Comparison of ENCODE assay signal across 8 cellular contexts in genomic region chr10:69515699-69516547, GRCh38. TPM values are rescaled to one million over a fixed set of nuclear protein-coding genes. Genes with fewer than 3 reads are reported as not detected.
DNase-seq lines count a peak whose midpoint lies in the region; ATAC-seq and TF ChIP-seq lines count a peak whose summit lies in the region.

No MANE protein-coding gene starts in this region.

- H3K27me3 Mint-ChIP-seq in activated T-helper 2 cell treated with anti-CD3 and anti-CD28 coated beads, Interferon-gamma antibody, Interleukin-2, Interleukin-4, amounts not matched to agents 10 μg/mL and 5 μg/mL and 100 μg/mL, durations not matched to agents 14 hours and 24 hours and 36 hours (ENCODE audit: low read depth) = peaks cover 22% of the 10 kb centered on the region

- H3K9me2 ChIP-seq in Karpas-422 (replicated peaks; ENCODE audit: insufficient read depth, low read length) = no peaks in the 10 kb centered on the region

- H3K4me2 ChIP-seq in Karpas-422 (ENCODE audit: low read depth, low read length, poor library complexity, severe bottlenecking) (no peak overlapping the region), parathyroid adenoma (ENCODE audit: low read length) (no peak overlapping the region)

- TF ChIP-seq CTCF in fibroblast of villous mesenchyme (IDR thresholded peaks at IDR 0.05; ENCODE audit: insufficient read depth, low read depth, low read length) (peak; percentile 91), parathyroid adenoma (IDR thresholded peaks at IDR 0.05) (peak; percentile 81), upper lobe of left lung (IDR thresholded peaks at IDR 0.05) (peak; percentile 46 to 82 (median 66))

- DNase-seq in Right ventricle myocardium inferior (ENCODE audit: missing footprints) (peak; percentile 85), cardiac septum (ENCODE audit: low spot score) (no peak), Karpas-422 (peak; percentile 88), SHP77 treated with DMSO at 0.1 percent for 48 hours (lab: John Stamatoyannopoulos, UW) (peak; percentile 32), fibroblast of villous mesenchyme (ENCODE audit: low read depth) (peak; percentile 67), upper lobe of left lung (peak; percentile 66 to 80)
- peak; percentile 63 for DNase-seq in activated T-helper 2 cell treated with anti-CD3 and anti-CD28 coated beads, Interferon-gamma antibody, Interleukin-2, Interleukin-4, amounts not matched to agents 10 μg/mL and 5 μg/mL and 100 μg/mL, durations not matched to agents 14 hours and 24 hours and 36 hours (ENCODE audit: low spot score)

- H2AFZ ChIP-seq in Karpas-422 (ENCODE audit: low read length) = no peak overlapping the region
- H2AFZ ChIP-seq in parathyroid adenoma = no peak overlapping the region

- H3K9me3 Mint-ChIP-seq in activated T-helper 2 cell treated with anti-CD3 and anti-CD28 coated beads, Interferon-gamma antibody, Interleukin-2, Interleukin-4, amounts not matched to agents 10 μg/mL and 5 μg/mL and 100 μg/mL, durations not matched to agents 14 hours and 24 hours and 36 hours = no peaks in the 10 kb centered on the region

- 42 to 43% methylated on average over 9 to 12 of the region's 12 CpGs for WGBS in upper lobe of left lung, 2 donors

- no peaks in the 10 kb centered on the region for H3K36me3 Mint-ChIP-seq in activated T-helper 2 cell treated with anti-CD3 and anti-CD28 coated beads, Interferon-gamma antibody, Interleukin-2, Interleukin-4, amounts not matched to agents 10 μg/mL and 5 μg/mL and 100 μg/mL, durations not matched to agents 14 hours and 24 hours and 36 hours (ENCODE audit: low read depth)

- no peaks in the 10 kb centered on the region for H3K4me1 Mint-ChIP-seq in activated T-helper 2 cell treated with anti-CD3 and anti-CD28 coated beads, Interferon-gamma antibody, Interleukin-2, Interleukin-4, amounts not matched to agents 10 μg/mL and 5 μg/mL and 100 μg/mL, durations not matched to agents 14 hours and 24 hours and 36 hours (ENCODE audit: low read depth)

- intact Hi-C loops in Right ventricle myocardium inferior (cut with DNase I) = loop anchor here (1.0 kb wide), 1 partner anchor 123 kb away; no protein-coding TSS in a partner anchor
- intact Hi-C loops in cardiac septum (cut with DNase I) = loop anchor here (1.0 to 10.0 kb wide), 2 partner anchors 122 to 399 kb away; no protein-coding TSS in a partner anchor
- intact Hi-C loops in activated T-helper 2 cell treated with anti-CD3 and anti-CD28 coated beads, Interferon-gamma antibody, Interleukin-2, Interleukin-4, amounts not matched to agents 10 μg/mL and 5 μg/mL and 100 μg/mL, durations not matched to agents 14 hours and 24 hours and 36 hours (cut with micrococcal nuclease) = loop anchor here (1.0 to 2.0 kb wide), 2 partner anchors 123 to 201 kb away; no protein-coding TSS in a partner anchor

- peak; percentile 57 for ATAC-seq in Right ventricle myocardium inferior
- peak; percentile 73 to 89 for ATAC-seq in upper lobe of left lung (ENCODE audit: low FRiP score in 2 of 2)

- no peak overlapping the region for H3K27ac Mint-ChIP-seq in activated T-helper 2 cell treated with anti-CD3 and anti-CD28 coated beads, Interferon-gamma antibody, Interleukin-2, Interleukin-4, amounts not matched to agents 10 μg/mL and 5 μg/mL and 100 μg/mL, durations not matched to agents 14 hours and 24 hours and 36 hours

- H3K4me3 ChIP-seq in Karpas-422 (ENCODE audit: low read length) (no peak overlapping the region), fibroblast of villous mesenchyme (ENCODE audit: low read depth, low read length) (no peak overlapping the region), parathyroid adenoma (ENCODE audit: low read depth, low read length) (no peak overlapping the region), upper lobe of left lung (no peak overlapping the region)

- H4K20me1 ChIP-seq in Karpas-422 (ENCODE audit: insufficient read depth, low read depth, low read length) = peaks cover 7% of the 10 kb centered on the region; the same call in 1 of the 2 replicates

- H3K4me3 Mint-ChIP-seq in activated T-helper 2 cell treated with anti-CD3 and anti-CD28 coated beads, Interferon-gamma antibody, Interleukin-2, Interleukin-4, amounts not matched to agents 10 μg/mL and 5 μg/mL and 100 μg/mL, durations not matched to agents 14 hours and 24 hours and 36 hours (ENCODE audit: low read depth) = no peak overlapping the region

- H3K4me1 ChIP-seq in Karpas-422 (ENCODE audit: low read length) (no peaks in the 10 kb centered on the region), parathyroid adenoma (no peaks in the 10 kb centered on the region), upper lobe of left lung (no peaks in the 10 kb centered on the region)

- H3K36me3 ChIP-seq in Karpas-422 (ENCODE audit: insufficient read depth, low read length) (no peaks in the 10 kb centered on the region), parathyroid adenoma (ENCODE audit: control insufficient read depth, insufficient read depth, low read length) (no peaks in the 10 kb centered on the region), upper lobe of left lung (peaks cover 0 to 23% (median 0%) of the 10 kb centered on the region in 4 donors)

- H3K27me3 ChIP-seq in Karpas-422 (ENCODE audit: low read length) (no peaks in the 10 kb centered on the region), parathyroid adenoma (ENCODE audit: control insufficient read depth, insufficient read depth, low read length) (no peaks in the 10 kb centered on the region), upper lobe of left lung (no peaks in the 10 kb centered on the region)

- no peaks in the 10 kb centered on the region for H3K9me3 ChIP-seq in Karpas-422 (ENCODE audit: low read length)
- no peaks in the 10 kb centered on the region for H3K9me3 ChIP-seq in parathyroid adenoma (ENCODE audit: control insufficient read depth, low read length)
- no peaks in the 10 kb centered on the region for H3K9me3 ChIP-seq in upper lobe of left lung

- H3K9ac ChIP-seq in Karpas-422 (ENCODE audit: low read length) (no peak overlapping the region), parathyroid adenoma (no peak overlapping the region)

- H3K27ac ChIP-seq in Karpas-422 (ENCODE audit: low read length) (no peak overlapping the region), parathyroid adenoma (no peak overlapping the region), upper lobe of left lung (no peak overlapping the region)

- no peak for TF ChIP-seq POLR2A in upper lobe of left lung (IDR thresholded peaks at IDR 0.05)

- H3K79me2 ChIP-seq in Karpas-422 (ENCODE audit: low read length) (no peaks in the 10 kb centered on the region), parathyroid adenoma (no peaks in the 10 kb centered on the region)

- no peak for TF ChIP-seq EP300 in upper lobe of left lung (IDR thresholded peaks at IDR 0.05)

RNA-seq across cellular contexts. Expression of gene NEUROG3, which starts 57.3 kb away (rescaled TPM):
- total RNA-seq in Right ventricle myocardium inferior (not detected), cardiac septum (not detected), fibroblast of villous mesenchyme (not detected in 2 replicates), upper lobe of left lung (not detected)
- total RNA-seq in Karpas-422 (2014; rRNA removed; shearing (Covaris generic); ENCODE audit: low replicate concordance) = not detected in 2 replicates
- total RNA-seq in activated T-helper 2 cell treated with anti-CD3 and anti-CD28 coated beads, Interferon-gamma antibody, Interleukin-2, Interleukin-4, amounts not matched to agents 10 μg/mL and 5 μg/mL and 100 μg/mL, durations not matched to agents 14 hours and 24 hours and 36 hours = not detected in 2 replicates
